Comparison of ENCODE assay signal across 7 cellular contexts in the genomic region with DNA sequence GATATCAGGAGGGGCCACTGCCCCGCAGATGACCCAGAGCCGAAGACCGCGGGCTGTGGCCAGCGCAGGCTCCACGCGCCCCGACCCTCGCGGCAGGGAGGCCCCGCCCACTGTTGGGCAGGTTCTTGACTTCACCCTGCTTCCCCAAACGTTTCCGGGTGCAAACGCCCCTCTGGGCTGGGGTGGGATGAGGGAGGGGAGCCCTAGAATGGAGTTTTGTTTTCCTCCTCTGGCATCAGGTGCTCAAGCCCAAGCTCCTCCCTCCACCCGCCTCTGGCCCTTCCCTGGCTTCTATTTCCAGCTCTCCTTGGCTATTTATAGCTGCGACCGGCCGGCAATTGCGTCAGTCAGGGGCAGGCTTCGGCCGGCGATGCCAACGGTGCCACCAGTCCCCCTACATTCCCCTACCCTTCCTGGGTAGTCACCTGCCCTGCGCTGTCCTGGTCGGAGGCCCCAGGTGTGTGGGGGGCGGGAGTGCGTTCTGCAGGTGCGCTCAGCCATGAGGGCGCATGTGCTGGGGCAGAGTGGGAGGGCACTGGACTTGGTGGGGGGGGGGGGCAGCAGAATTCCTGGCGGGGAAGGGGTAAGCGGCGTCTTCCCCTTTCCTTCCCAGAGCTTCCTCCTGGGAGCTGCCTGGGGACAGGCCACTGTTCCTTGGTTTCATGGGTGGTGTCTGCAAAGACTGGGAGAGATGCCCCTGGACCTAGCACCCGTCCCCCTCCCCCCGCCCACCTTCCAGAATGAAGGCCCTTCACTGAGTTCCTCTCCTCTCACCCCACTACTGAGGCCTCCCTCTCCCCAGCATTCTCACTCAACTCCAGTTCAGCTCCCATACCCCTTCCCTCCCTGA. TPM values are rescaled to one million over a fixed set of nuclear protein-coding genes. Genes with fewer than 3 reads are reported as not detected.
DNase-seq lines count a peak whose midpoint lies in the region; ATAC-seq and TF ChIP-seq lines count a peak whose summit lies in the region.

No MANE protein-coding gene starts in this region.

- no peaks in the 10 kb centered on the region for H3K9me3 Mint-ChIP-seq in natural killer cell treated with Interleukin-12 subunit alpha and Interleukin-12 subunit beta and Interleukin-15 and Interleukin-18, amount 100 ng/mL, for 72 hours

- no peak overlapping the region for H3K27ac Mint-ChIP-seq in natural killer cell treated with Interleukin-12 subunit alpha and Interleukin-12 subunit beta and Interleukin-15 and Interleukin-18, amount 100 ng/mL, for 72 hours

- H3K27me3 Mint-ChIP-seq in natural killer cell treated with Interleukin-12 subunit alpha and Interleukin-12 subunit beta and Interleukin-15 and Interleukin-18, amount 100 ng/mL, for 72 hours: peaks cover 13 to 21% of the 10 kb centered on the region in 2 donors

- H3K9me3 ChIP-seq in HUES6 (ENCODE audit: control insufficient read depth, insufficient read depth, low read depth, low read length): no peaks in the 10 kb centered on the region
- H3K9me3 ChIP-seq in ovary: no peaks in the 10 kb centered on the region

- peak overlapping the region; percentile 49 for H3K9ac ChIP-seq in HUES6 (ENCODE audit: low read length)

- peaks cover 84% of the 10 kb centered on the region for H3K27me3 ChIP-seq in HUES6 (ENCODE audit: control insufficient read depth, insufficient read depth, low read length)
- H3K27me3 ChIP-seq in ovary: peaks cover 6% of the 10 kb centered on the region

- H3K4me1 Mint-ChIP-seq in natural killer cell treated with Interleukin-12 subunit alpha and Interleukin-12 subunit beta and Interleukin-15 and Interleukin-18, amount 100 ng/mL, for 72 hours (ENCODE audit: low read depth in 2 of 2): no peaks in the 10 kb centered on the region

- intact Hi-C loops in ovary (cut with DNase I): loop anchor here in 1 of 4 donors (1.0 kb wide), 1 partner anchor 24 kb away; a partner anchor contains a TSS

- H3K4me1 ChIP-seq in HUES6 (ENCODE audit: control insufficient read depth, insufficient read depth, low read length): peaks cover 11% of the 10 kb centered on the region
- H3K4me1 ChIP-seq in ovary (ENCODE audit: insufficient read depth): peaks cover 2% of the 10 kb centered on the region

- 4 to 15% (median 8%) methylated on average over 23 to 34 of the region's 34 CpGs for WGBS in ovary, 3 donors

- H3K36me3 Mint-ChIP-seq in natural killer cell treated with Interleukin-12 subunit alpha and Interleukin-12 subunit beta and Interleukin-15 and Interleukin-18, amount 100 ng/mL, for 72 hours: no peaks in the 10 kb centered on the region

- no peak for ATAC-seq in natural killer cell treated with Interleukin-12 subunit alpha and Interleukin-12 subunit beta and Interleukin-15 and Interleukin-18, amount 100 ng/mL, for 72 hours

- DNase-seq in RPMI8226: peak; percentile 87
- DNase-seq in globus pallidus (ENCODE audit: low spot score): peak; percentile 50
- DNase-seq in ovary: peak; percentile 32 to 62 (median 56)
- no peak for DNase-seq in activated effector memory CD4-positive, alpha-beta T cell treated with anti-CD3 and anti-CD28 coated beads, Interleukin-2, amount 50 U/mL, for 16 hours
- no peak for DNase-seq in AML-193 (lab: John Stamatoyannopoulos, UW)
- DNase-seq in natural killer cell treated with Interleukin-12 subunit alpha and Interleukin-12 subunit beta and Interleukin-15 and Interleukin-18, amount 100 ng/mL, for 72 hours (ENCODE audit: low spot score): no peak

- no peaks in the 10 kb centered on the region for H3K36me3 ChIP-seq in HUES6 (ENCODE audit: control insufficient read depth, insufficient read depth, low read length)
- no peaks in the 10 kb centered on the region for H3K36me3 ChIP-seq in ovary

- no peak overlapping the region for H3K4me3 Mint-ChIP-seq in natural killer cell treated with Interleukin-12 subunit alpha and Interleukin-12 subunit beta and Interleukin-15 and Interleukin-18, amount 100 ng/mL, for 72 hours

- TF ChIP-seq EP300 in ovary (IDR thresholded peaks at IDR 0.05): no peak

- no peak for TF ChIP-seq POLR2A in ovary (IDR thresholded peaks at IDR 0.05)

- peak overlapping the region; percentile 49 for H3K4me3 ChIP-seq in HUES6 (ENCODE audit: low read depth, low read length)
- peak overlapping the region; percentile 16 for H3K4me3 ChIP-seq in ovary

- TF ChIP-seq CTCF in ovary (IDR thresholded peaks at IDR 0.05): no peak

- H3K27ac ChIP-seq in HUES6 (ENCODE audit: low read depth, low read length) (no peak overlapping the region), ovary (peak overlapping the region in 1 of 2 donors; percentile 52)

RNA-seq across cellular contexts. Expression of a gene that starts 23.6 kb away (rescaled TPM):
- total RNA-seq in ovary: 10 to 100 TPM in 2 of 7 donors, 1 to 10 TPM in 3, under 1 TPM in 2; 0.38 to 14.9 (median 1.3) TPM
- polyA plus RNA-seq in ovary: 1 to 10 TPM in 1 of 2 donors, under 1 TPM in 1; 0.59 to 1.6 TPM
- total RNA-seq in natural killer cell treated with Interleukin-12 subunit alpha and Interleukin-12 subunit beta and Interleukin-15 and Interleukin-18, amount 100 ng/mL, for 72 hours: 1 to 10 TPM; 4.2 to 5.4 TPM

RNA-seq across cellular contexts. Expression of a gene that starts 36.6 kb away (rescaled TPM):
- total RNA-seq in ovary: not detected
- not detected for polyA plus RNA-seq in ovary
- not detected for total RNA-seq in natural killer cell treated with Interleukin-12 subunit alpha and Interleukin-12 subunit beta and Interleukin-15 and Interleukin-18, amount 100 ng/mL, for 72 hours

RNA-seq across cellular contexts. Expression of a gene that starts 49.6 kb away (rescaled TPM):
- not detected for total RNA-seq in ovary
- polyA plus RNA-seq in ovary: not detected
- total RNA-seq in natural killer cell treated with Interleukin-12 subunit alpha and Interleukin-12 subunit beta and Interleukin-15 and Interleukin-18, amount 100 ng/mL, for 72 hours: not detected

RNA-seq across cellular contexts. Expression of a gene that starts 59.8 kb away (rescaled TPM):
- total RNA-seq in ovary: not detected
- polyA plus RNA-seq in ovary: not detected
- not detected for total RNA-seq in natural killer cell treated with Interleukin-12 subunit alpha and Interleukin-12 subunit beta and Interleukin-15 and Interleukin-18, amount 100 ng/mL, for 72 hours

Comparison
In these comparisons a context has a peak if more than half of its experiments do, and no peak if none do; other contexts are left out.
1. DNase-seq: peak in RPMI8226 (single experiment), globus pallidus (single experiment) and ovary (5 of 5); none in activated effector memory CD4-positive, alpha-beta T cell treated with anti-CD3 and anti-CD28 coated beads, Interleukin-2, amount 50 U/mL, for 16 hours (single experiment), AML-193 (0 of 2) and natural killer cell treated with Interleukin-12 subunit alpha and Interleukin-12 subunit beta and Interleukin-15 and Interleukin-18, amount 100 ng/mL, for 72 hours (single experiment).